Comparison of ENCODE assay signal across 8 cellular contexts in genomic region chr12:111444706-111445310, GRCh38. TPM values are rescaled to one million over a fixed set of nuclear protein-coding genes. Genes with fewer than 3 reads are reported as not detected.
DNase-seq lines count a peak whose midpoint lies in the region; ATAC-seq and TF ChIP-seq lines count a peak whose summit lies in the region.

No MANE protein-coding gene starts in this region.

- H3K4me1 ChIP-seq in Panc1 (ENCODE audit: control insufficient read depth, insufficient read depth, low read length) (peaks cover 65% of the 10 kb centered on the region), right cardiac atrium (ENCODE audit: control insufficient read depth, insufficient read depth, low read length) (peaks cover 24% of the 10 kb centered on the region)

- POLR2A ChIA-PET in Panc1 (lab: Charles Lee), result interaction anchor here (1.1 kb wide), 1 partner anchor 46 kb away, joined by 3 read pairs; no protein-coding TSS in a partner anchor

- intact Hi-C loops in Panc1 (cut with micrococcal nuclease; ENCODE audit: unreplicated experiment) (no loop called here), right cardiac atrium (cut with DNase I) (loop anchor here in 1 of 4 donors (5.0 kb wide), 1 partner anchor 38 kb away; the partner anchor contains the start of gene SH2B3)

- DNase-seq in Panc1 (ENCODE audit: low read depth, low spot score) (no peak), activated gamma-delta T cell (lab: John Stamatoyannopoulos, UW) (peak; percentile 43), right cardiac atrium (peak; percentile 70 to 87 (median 83)), NCI-H146 treated with DMSO at 0.1 percent for 48 hours (lab: John Stamatoyannopoulos, UW; ENCODE audit: unreplicated experiment) (no peak), NCI-H1105 treated with DMSO at 0.1 percent for 48 hours (lab: John Stamatoyannopoulos, UW) (no peak)
- DNase-seq in stimulated activated CD4-positive, alpha-beta T cell treated with anti-CD3 and anti-CD28 coated beads, Interleukin-15, amount 100 ng/mL, for 1 hour (ENCODE audit: low read depth in 1 of 2, low spot score in 1 of 2), result peak; percentile 65 to 68

- H3K27me3 ChIP-seq in Panc1 (ENCODE audit: control insufficient read depth, insufficient read depth, low read length), result no peaks in the 10 kb centered on the region
- H3K27me3 ChIP-seq in right cardiac atrium (ENCODE audit: control insufficient read depth, insufficient read depth), result no peaks in the 10 kb centered on the region

- 49% methylated on average over 10 of the region's 10 CpGs for WGBS in right cardiac atrium

- H3K9me3 ChIP-seq in Panc1 (ENCODE audit: control insufficient read depth, insufficient read depth, low read depth, low read length) (no peaks in the 10 kb centered on the region), right cardiac atrium (ENCODE audit: control insufficient read depth, low read length) (no peaks in the 10 kb centered on the region)

- H3K36me3 ChIP-seq in Panc1 (ENCODE audit: control insufficient read depth, insufficient read depth, low read length), result no peaks in the 10 kb centered on the region

- CTCF ChIA-PET in Panc1 (lab: Charles Lee), result interaction anchor here (2.1 kb wide), 1 partner anchor 47 kb away, joined by 5 read pairs; no protein-coding TSS in a partner anchor

- no peak for TF ChIP-seq CTCF in Panc1 (IDR thresholded peaks at IDR 0.05)

- in situ Hi-C loops in Panc1 (cut with HindIII; ENCODE audit: low pct_unique_long_range_greater_than_20kb, low sequenced_read_pairs), result no loop called here

- BruUV-seq in Panc1 (replicated peaks; lab: Mats Ljungman, UMichigan), result no TSS peak

- peak overlapping the region; percentile 73 for H3K27ac ChIP-seq in Panc1 (ENCODE audit: low read length)
- peak overlapping the region; percentile 31 for H3K27ac ChIP-seq in right cardiac atrium (ENCODE audit: low read length)

- H3K4me3 ChIP-seq in Panc1 (ENCODE audit: low read depth in 2 of 2, low read length in 2 of 2) (no peak overlapping the region), right cardiac atrium (ENCODE audit: low read length) (no peak overlapping the region)

- peak; percentile 94 for ATAC-seq in GM18511 (IDR thresholded peaks at IDR 0.05; ENCODE audit: unreplicated experiment)
- ATAC-seq in HG02798 (IDR thresholded peaks at IDR 0.05; ENCODE audit: poor library complexity, unreplicated experiment), result peak; percentile 90
- ATAC-seq in Panc1, result peak; percentile 33
- peak; percentile 64 for ATAC-seq in right cardiac atrium

RNA-seq across cellular contexts. Expression of gene SH2B3, which starts 39.1 kb away (rescaled TPM):
- 39.6 TPM for total RNA-seq in Panc1 (2021; ENCODE audit: unreplicated experiment)
- 25.5 TPM for polyA plus RNA-seq in Panc1 (2012; ENCODE audit: insufficient read length)
- 10 to 100 TPM; 24.9 to 31.2 (median 29.2) TPM for total RNA-seq in right cardiac atrium
- polyA plus RNA-seq in right cardiac atrium, result 10.3 TPM

Comparison
In these comparisons a context has a peak if more than half of its experiments do, and no peak if none do; other contexts are left out.
1. ATAC-seq: peak in every context shown above with its lines; median percentile 94 in GM18511; 90 in HG02798; 64 in right cardiac atrium; 33 in Panc1.
2. DNase-seq: peak in activated gamma-delta T cell (single experiment), right cardiac atrium (3 of 3) and stimulated activated CD4-positive, alpha-beta T cell treated with anti-CD3 and anti-CD28 coated beads, Interleukin-15, amount 100 ng/mL, for 1 hour (2 of 2); none in Panc1 (single experiment), NCI-H146 treated with DMSO at 0.1 percent for 48 hours (single experiment) and NCI-H1105 treated with DMSO at 0.1 percent for 48 hours (single experiment).